ENCODE assay signal across 1 cellular context in the genomic region with DNA sequence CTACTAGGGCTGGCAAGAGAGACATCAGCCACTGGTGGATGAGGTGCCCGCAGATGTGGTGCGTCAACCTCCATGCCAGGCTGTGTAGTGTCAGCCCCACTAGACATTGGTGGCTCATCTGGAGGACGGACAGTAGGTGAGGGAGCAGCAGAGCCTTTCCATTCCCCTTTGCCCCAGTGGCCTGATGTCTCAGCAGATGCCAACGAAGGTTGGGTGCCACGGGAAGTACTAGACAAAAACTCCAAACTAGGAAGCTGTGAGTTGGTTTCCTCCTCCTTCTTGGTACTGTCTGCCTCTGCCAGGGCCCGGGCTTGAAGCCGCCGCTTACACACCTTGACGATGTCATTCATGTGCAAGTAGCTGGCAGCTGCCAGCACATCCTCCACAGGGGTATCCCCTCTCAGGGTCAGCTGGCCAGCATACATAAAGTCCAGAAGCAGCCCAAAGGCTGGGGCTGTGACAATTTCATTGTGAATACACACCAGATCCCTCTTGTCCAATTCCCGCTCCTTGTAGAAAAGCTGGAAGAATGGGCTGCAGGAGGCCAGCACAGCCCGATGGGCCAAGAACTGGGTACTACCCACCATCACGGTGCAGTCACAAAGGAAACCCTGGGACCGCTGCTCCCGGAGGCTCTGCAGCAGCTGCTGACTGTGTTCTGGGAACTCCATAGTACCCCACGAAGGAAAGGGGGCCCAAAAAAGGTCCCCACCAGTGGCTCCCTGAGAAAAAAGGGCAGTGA.
TF ChIP-seq lines count a peak whose summit lies in the region.

No MANE protein-coding gene starts in this region.

TF ChIP-seq in liver, 16 proteins besides CTCF, POLR2A, EP300 and RAD21 (continued from another document):
- TF ChIP-seq ZBTB33 (IDR thresholded peaks at IDR 0.05) = no peak
